ENCODE assay signal across 1 cellular context in genomic region chr7:101948650-101949049, GRCh38.
TF ChIP-seq lines count a peak whose summit lies in the region.

No MANE protein-coding gene starts in this region.

TF ChIP-seq in WTC11, 78 proteins besides CTCF, POLR2A, EP300 and RAD21 (continued from another document):
- TF ChIP-seq PRDM15 (CRISPR knock-in tag; IDR thresholded peaks at IDR 0.05) (no peak), RELA (CRISPR knock-in tag; IDR thresholded peaks at IDR 0.05; ENCODE audit: borderline replicate concordance) (no peak), ZNF396 (CRISPR knock-in tag; IDR thresholded peaks at IDR 0.05; ENCODE audit: borderline replicate concordance) (no peak), MLX (CRISPR knock-in tag; IDR thresholded peaks at IDR 0.05) (no peak), JUN (CRISPR knock-in tag; IDR thresholded peaks at IDR 0.05) (no peak), PREB (CRISPR knock-in tag; IDR thresholded peaks at IDR 0.05; ENCODE audit: borderline replicate concordance) (no peak), ZNF317 (CRISPR knock-in tag; IDR thresholded peaks at IDR 0.05; ENCODE audit: borderline replicate concordance, low read depth) (no peak), MYBL2 (CRISPR knock-in tag; IDR thresholded peaks at IDR 0.05) (no peak), GRHL2 (CRISPR knock-in tag; IDR thresholded peaks at IDR 0.05; ENCODE audit: insufficient replicate concordance, severe bottlenecking) (no peak), ZNF532 (CRISPR knock-in tag; IDR thresholded peaks at IDR 0.05; ENCODE audit: borderline replicate concordance) (no peak), E2F1 (CRISPR knock-in tag; IDR thresholded peaks at IDR 0.05) (no peak), USF2 (CRISPR knock-in tag; IDR thresholded peaks at IDR 0.05) (no peak), CDX4 (CRISPR knock-in tag; IDR thresholded peaks at IDR 0.05; ENCODE audit: borderline replicate concordance) (no peak), FOXP4 (CRISPR knock-in tag; IDR thresholded peaks at IDR 0.05) (no peak), ZBTB43 (CRISPR knock-in tag; IDR thresholded peaks at IDR 0.05) (no peak)
